ENCODE assay signal across 8 cellular contexts in the genomic region with DNA sequence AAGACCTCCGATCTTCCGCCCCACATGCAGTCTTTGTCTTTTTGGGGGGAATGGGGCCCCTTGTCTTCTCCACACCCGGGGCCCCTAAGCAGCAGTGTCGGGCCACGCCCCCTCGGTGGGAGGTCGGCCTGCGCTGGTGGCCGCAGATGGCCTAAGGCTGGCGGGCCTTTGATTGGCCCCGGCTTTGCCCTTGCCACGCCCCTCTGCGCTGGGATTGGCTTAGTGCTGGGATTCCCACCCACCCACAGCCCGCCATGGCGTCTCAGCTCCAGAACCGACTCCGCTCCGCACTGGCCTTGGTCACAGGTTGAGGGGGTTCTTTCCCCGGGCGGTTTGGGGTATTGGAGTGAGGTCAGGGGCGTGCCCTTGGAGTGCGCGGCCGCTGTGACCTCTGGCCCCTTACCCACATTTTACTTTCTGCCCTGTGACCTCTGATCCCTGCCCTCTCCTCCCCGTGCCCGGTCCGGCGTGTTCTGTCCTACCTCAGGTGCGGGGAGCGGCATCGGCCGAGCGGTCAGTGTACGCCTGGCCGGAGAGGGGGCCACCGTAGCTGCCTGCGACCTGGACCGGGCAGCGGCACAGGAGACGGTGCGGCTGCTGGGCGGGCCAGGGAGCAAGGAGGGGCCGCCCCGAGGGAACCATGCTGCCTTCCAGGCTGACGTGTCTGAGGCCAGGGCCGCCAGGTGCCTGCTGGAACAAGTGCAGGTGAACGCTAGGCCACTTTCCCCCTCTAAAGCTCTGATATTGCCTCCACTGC. TPM values are rescaled to one million over a fixed set of nuclear protein-coding genes. Genes with fewer than 3 reads are reported as not detected.
DNase-seq lines count a peak whose midpoint lies in the region; ATAC-seq and TF ChIP-seq lines count a peak whose summit lies in the region.

Gene HSD17B8, plus strand, starts transcription at position 241 of the 757 bp plus-strand sequence. Its CDS starts 14 bp downstream, at position 255.

- no TSS peak for BruUV-seq in Calu3 (replicated peaks; lab: Mats Ljungman, UMichigan)

- H3K36me3 Mint-ChIP-seq in Calu3 (ENCODE audit: insufficient read depth, unreplicated experiment), result peaks cover 92% of the 10 kb centered on the region

- no peaks in the 10 kb centered on the region for H3K9me2 ChIP-seq in neural cell (ENCODE audit: insufficient read depth, low read length)

- TF ChIP-seq CTCF in Calu3 (IDR thresholded peaks at IDR 0.05; ENCODE audit: unreplicated experiment) (no peak), neural cell (IDR thresholded peaks at IDR 0.05; ENCODE audit: poor library complexity, severe bottlenecking) (no peak)

- H3K27me3 Mint-ChIP-seq in Calu3 (ENCODE audit: unreplicated experiment), result no peaks in the 10 kb centered on the region

- intact Hi-C loops in Calu3 (cut with micrococcal nuclease; ENCODE audit: unreplicated experiment), result loop anchor here (5.0 kb wide), 1 partner anchor 43 kb away; no protein-coding TSS in a partner anchor

- peak; percentile 82 for TF ChIP-seq POLR2A in Raji (IDR thresholded peaks at IDR 0.05; ENCODE audit: insufficient read depth, low read depth, low read length)

- H3K4me3 Mint-ChIP-seq in Calu3 (ENCODE audit: low read depth, unreplicated experiment), result peak within 1 kb of the TSS; percentile 97

- H3K79me2 ChIP-seq in neural cell (replicated peaks; ENCODE audit: insufficient read depth, low read length), result peaks cover 43% of the 10 kb centered on the region

- H3K4me1 Mint-ChIP-seq in Calu3 (ENCODE audit: low read depth, unreplicated experiment), result peaks cover 61% of the 10 kb centered on the region

- peak within 1 kb of the TSS; percentile 78 for H3K9ac ChIP-seq in neural cell (ENCODE audit: low read length)

- H3K4me3 ChIP-seq in neural cell (ENCODE audit: low read length), result peak within 1 kb of the TSS; percentile 81

- DNase-seq in Calu3 (peak; percentile 99), Kasumi-1 (lab: John Stamatoyannopoulos, UW) (peak; percentile 81 to 82), fibroblast of the conjunctiva (ENCODE audit: low read depth) (peak; percentile 80)
- DNase-seq in activated effector memory CD4-positive, alpha-beta T cell treated with Interleukin-2 at 50 U/mL for 16 hours, result peak; percentile 86
- peak; percentile 93 for DNase-seq in stimulated activated naive CD4-positive, alpha-beta T cell treated with Interleukin-2 at 50 U/mL for 16 hours (lab: John Stamatoyannopoulos, UW)

- H3K27ac Mint-ChIP-seq in Calu3 (ENCODE audit: unreplicated experiment), result peak within 1 kb of the TSS; percentile 81

- no peaks in the 10 kb centered on the region for H3K27me3 ChIP-seq in neural cell (ENCODE audit: insufficient read depth, low read depth, low read length)

- H3K36me3 ChIP-seq in neural cell (ENCODE audit: insufficient read depth, low read length), result peaks cover 6% of the 10 kb centered on the region

- peak within 1 kb of the TSS; percentile 71 for H3K27ac ChIP-seq in neural cell (ENCODE audit: low read length)

- TF ChIP-seq EP300 in neural cell (conservative IDR thresholded peaks at IDR 0.05; ENCODE audit: poor library complexity, severe bottlenecking), result no peak

- H4K20me1 ChIP-seq in neural cell (ENCODE audit: insufficient read depth), result no peaks in the 10 kb centered on the region

- no peaks in the 10 kb centered on the region for H3F3A ChIP-seq in neural cell (ENCODE audit: insufficient read depth, low read length, poor library complexity, severe bottlenecking)

- peak within 1 kb of the TSS; percentile 98 for H3K4me2 ChIP-seq in neural cell (ENCODE audit: low read length)

- peak within 1 kb of the TSS; percentile 73 for H2AFZ ChIP-seq in neural cell (ENCODE audit: low read depth, low read length)

- no peak for TF ChIP-seq RAD21 in neural cell (conservative IDR thresholded peaks at IDR 0.05)

- no peaks in the 10 kb centered on the region for H3K9me3 ChIP-seq in neural cell (ENCODE audit: low read length)

- no peaks in the 10 kb centered on the region for H3K9me3 Mint-ChIP-seq in Calu3 (ENCODE audit: low read depth, unreplicated experiment)

- CTCF ChIA-PET in Calu3 (lab: Charles Lee), result interaction anchor here (0.6 to 1.5 kb wide), 4 partner anchors 170 to 252 kb away, joined by 3 to 4 read pairs (median 3); partner anchors contain the start of gene HLA-DMA

- peak; percentile 49 for ATAC-seq in GM21529 (IDR thresholded peaks at IDR 0.05; ENCODE audit: unreplicated experiment)

TF ChIP-seq in neural cell, 6 proteins besides CTCF, POLR2A, EP300 and RAD21:
- TF ChIP-seq, protein P1, sequence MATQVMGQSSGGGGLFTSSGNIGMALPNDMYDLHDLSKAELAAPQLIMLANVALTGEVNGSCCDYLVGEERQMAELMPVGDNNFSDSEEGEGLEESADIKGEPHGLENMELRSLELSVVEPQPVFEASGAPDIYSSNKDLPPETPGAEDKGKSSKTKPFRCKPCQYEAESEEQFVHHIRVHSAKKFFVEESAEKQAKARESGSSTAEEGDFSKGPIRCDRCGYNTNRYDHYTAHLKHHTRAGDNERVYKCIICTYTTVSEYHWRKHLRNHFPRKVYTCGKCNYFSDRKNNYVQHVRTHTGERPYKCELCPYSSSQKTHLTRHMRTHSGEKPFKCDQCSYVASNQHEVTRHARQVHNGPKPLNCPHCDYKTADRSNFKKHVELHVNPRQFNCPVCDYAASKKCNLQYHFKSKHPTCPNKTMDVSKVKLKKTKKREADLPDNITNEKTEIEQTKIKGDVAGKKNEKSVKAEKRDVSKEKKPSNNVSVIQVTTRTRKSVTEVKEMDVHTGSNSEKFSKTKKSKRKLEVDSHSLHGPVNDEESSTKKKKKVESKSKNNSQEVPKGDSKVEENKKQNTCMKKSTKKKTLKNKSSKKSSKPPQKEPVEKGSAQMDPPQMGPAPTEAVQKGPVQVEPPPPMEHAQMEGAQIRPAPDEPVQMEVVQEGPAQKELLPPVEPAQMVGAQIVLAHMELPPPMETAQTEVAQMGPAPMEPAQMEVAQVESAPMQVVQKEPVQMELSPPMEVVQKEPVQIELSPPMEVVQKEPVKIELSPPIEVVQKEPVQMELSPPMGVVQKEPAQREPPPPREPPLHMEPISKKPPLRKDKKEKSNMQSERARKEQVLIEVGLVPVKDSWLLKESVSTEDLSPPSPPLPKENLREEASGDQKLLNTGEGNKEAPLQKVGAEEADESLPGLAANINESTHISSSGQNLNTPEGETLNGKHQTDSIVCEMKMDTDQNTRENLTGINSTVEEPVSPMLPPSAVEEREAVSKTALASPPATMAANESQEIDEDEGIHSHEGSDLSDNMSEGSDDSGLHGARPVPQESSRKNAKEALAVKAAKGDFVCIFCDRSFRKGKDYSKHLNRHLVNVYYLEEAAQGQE (IDR thresholded peaks at IDR 0.05; ENCODE audit: borderline replicate concordance), result peak; percentile 64
- no peak for TF ChIP-seq MXI1 (conservative IDR thresholded peaks at IDR 0.05; ENCODE audit: poor library complexity, severe bottlenecking)
- TF ChIP-seq TAF1 (IDR thresholded peaks at IDR 0.05; ENCODE audit: low read depth), result peak; percentile 56
- peak; percentile 72 for TF ChIP-seq POLR2AphosphoS5 (IDR thresholded peaks at IDR 0.05)
- no peak for TF ChIP-seq EZH2 (IDR thresholded peaks at IDR 0.05; ENCODE audit: borderline replicate concordance, insufficient read depth, low read length, poor library complexity, severe bottlenecking)

RNA-seq across cellular contexts. Expression of gene HSD17B8, which starts in this region (rescaled TPM):
- total RNA-seq in Calu3 (2022), result 40.4 and 41.7 TPM in 2 replicates
- 7.3 and 10.3 TPM in 2 replicates for polyA plus RNA-seq in neural cell
- polyA minus RNA-seq in neural cell, result 2.2 and 3.4 TPM in 2 replicates

Comparison
In these comparisons a context has a peak if more than half of its experiments do, and no peak if none do; other contexts are left out.
1. Peak in every context shown above with its lines: DNase-seq, ATAC-seq, H3K4me3 ChIP-seq and H3K27ac ChIP-seq.